Comparison of ENCODE assay signal across 8 cellular contexts in genomic region chr7:102542083-102542482, GRCh38. TPM values are rescaled to one million over a fixed set of nuclear protein-coding genes. Genes with fewer than 3 reads are reported as not detected.
"Had no signal": no experiment of that assay in that cellular context is flagged by ENCODE, and none has a peak within 500 bp of the region (broad histone marks: within the 10 kb centered on the region; RNA-seq: fewer than 3 reads in every experiment).

No MANE protein-coding gene starts in this region.

RNA-seq across cellular contexts. Expression of gene UPK3BL2, which starts 1.4 kb away (rescaled TPM):
- total RNA-seq: smooth muscle cell had no signal

RNA-seq across cellular contexts. Expression of gene SPDYE2, which starts 8.9 kb away (rescaled TPM):
- total RNA-seq: neural crest cell, omental fat pad, osteocyte, posterior vena cava, pulmonary artery endothelial cell, smooth muscle cell, transverse colon, vagina had no signal
